Comparison of ENCODE assay signal across 1 cellular context in the genomic region with DNA sequence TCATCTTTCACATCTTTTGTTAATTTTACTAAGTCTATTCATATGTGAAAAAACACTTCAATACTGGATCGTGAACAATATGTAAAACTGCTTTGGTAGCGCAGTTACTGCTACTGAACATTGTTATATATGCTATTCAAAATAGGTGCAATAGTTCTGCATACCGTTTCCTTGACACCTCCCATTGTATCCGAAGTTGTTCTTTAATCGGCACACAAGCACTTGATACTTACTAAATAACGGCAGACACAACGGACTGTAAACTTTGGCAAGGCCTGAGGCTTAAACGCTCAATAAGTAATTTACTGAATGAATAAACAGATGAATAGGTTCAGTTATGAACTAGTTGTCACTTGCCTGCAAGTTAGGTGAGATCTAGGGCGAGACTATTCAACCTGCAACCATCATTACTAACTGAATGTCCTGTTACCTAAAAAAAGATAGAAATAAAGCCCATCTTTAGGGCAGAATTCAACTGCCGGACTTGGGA.
TF ChIP-seq lines count a peak whose summit lies in the region.

No MANE protein-coding gene starts in this region.

TF ChIP-seq in HepG2, 621 proteins besides CTCF, POLR2A, EP300 and RAD21 (continued from another document):
- TF ChIP-seq, protein P1, sequence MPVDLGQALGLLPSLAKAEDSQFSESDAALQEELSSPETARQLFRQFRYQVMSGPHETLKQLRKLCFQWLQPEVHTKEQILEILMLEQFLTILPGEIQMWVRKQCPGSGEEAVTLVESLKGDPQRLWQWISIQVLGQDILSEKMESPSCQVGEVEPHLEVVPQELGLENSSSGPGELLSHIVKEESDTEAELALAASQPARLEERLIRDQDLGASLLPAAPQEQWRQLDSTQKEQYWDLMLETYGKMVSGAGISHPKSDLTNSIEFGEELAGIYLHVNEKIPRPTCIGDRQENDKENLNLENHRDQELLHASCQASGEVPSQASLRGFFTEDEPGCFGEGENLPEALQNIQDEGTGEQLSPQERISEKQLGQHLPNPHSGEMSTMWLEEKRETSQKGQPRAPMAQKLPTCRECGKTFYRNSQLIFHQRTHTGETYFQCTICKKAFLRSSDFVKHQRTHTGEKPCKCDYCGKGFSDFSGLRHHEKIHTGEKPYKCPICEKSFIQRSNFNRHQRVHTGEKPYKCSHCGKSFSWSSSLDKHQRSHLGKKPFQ (CRISPR knock-in tag; IDR thresholded peaks at IDR 0.05; ENCODE audit: insufficient replicate concordance), result peak; percentile 11
- TF ChIP-seq ZNF282 (IDR thresholded peaks at IDR 0.05; ENCODE audit: partially characterized antibody), result no peak
- no peak for TF ChIP-seq ZNF788 (CRISPR knock-in tag; IDR thresholded peaks at IDR 0.05; ENCODE audit: borderline replicate concordance)
- no peak for TF ChIP-seq ZNF546 (CRISPR knock-in tag; conservative IDR thresholded peaks at IDR 0.05)
- no peak for TF ChIP-seq POLR2G (IDR thresholded peaks at IDR 0.05; ENCODE audit: low read depth, low read length)
- TF ChIP-seq ZSCAN9 (CRISPR knock-in tag; IDR thresholded peaks at IDR 0.05; ENCODE audit: borderline replicate concordance), result no peak
- TF ChIP-seq SIN3A (IDR thresholded peaks at IDR 0.05; ENCODE audit: borderline replicate concordance, low read depth, low read length), result no peak
- TF ChIP-seq, protein P2, sequence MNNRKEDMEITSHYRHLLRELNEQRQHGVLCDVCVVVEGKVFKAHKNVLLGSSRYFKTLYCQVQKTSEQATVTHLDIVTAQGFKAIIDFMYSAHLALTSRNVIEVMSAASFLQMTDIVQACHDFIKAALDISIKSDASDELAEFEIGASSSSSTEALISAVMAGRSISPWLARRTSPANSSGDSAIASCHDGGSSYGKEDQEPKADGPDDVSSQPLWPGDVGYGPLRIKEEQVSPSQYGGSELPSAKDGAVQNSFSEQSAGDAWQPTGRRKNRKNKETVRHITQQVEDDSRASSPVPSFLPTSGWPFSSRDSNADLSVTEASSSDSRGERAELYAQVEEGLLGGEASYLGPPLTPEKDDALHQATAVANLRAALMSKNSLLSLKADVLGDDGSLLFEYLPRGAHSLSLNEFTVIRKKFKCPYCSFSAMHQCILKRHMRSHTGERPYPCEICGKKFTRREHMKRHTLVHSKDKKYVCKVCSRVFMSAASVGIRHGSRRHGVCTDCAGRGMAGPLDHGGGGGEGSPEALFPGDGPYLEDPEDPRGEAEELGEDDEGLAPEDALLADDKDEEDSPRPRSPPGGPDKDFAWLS (CRISPR knock-in tag; IDR thresholded peaks at IDR 0.05; ENCODE audit: borderline replicate concordance), result no peak
- 0 out of 2 replicates have a peak, but pooled peaks have one; percentile 7 for TF ChIP-seq HOXA9 (CRISPR knock-in tag; IDR thresholded peaks at IDR 0.05; ENCODE audit: borderline replicate concordance)
- TF ChIP-seq ZNF20 (CRISPR knock-in tag; IDR thresholded peaks at IDR 0.05), result 0 out of 2 replicates have a peak, but pooled peaks have one; percentile 17
- TF ChIP-seq, protein P3, sequence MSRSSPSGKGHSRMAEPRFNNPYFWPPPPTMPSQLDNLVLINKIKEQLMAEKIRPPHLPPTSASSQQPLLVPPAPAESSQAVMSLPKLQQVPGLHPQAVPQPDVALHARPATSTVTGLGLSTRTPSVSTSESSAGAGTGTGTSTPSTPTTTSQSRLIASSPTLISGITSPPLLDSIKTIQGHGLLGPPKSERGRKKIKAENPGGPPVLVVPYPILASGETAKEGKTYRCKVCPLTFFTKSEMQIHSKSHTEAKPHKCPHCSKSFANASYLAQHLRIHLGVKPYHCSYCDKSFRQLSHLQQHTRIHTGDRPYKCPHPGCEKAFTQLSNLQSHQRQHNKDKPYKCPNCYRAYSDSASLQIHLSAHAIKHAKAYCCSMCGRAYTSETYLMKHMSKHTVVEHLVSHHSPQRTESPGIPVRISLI (CRISPR knock-in tag; IDR thresholded peaks at IDR 0.05; ENCODE audit: borderline replicate concordance), result no peak
- TF ChIP-seq, protein P4, sequence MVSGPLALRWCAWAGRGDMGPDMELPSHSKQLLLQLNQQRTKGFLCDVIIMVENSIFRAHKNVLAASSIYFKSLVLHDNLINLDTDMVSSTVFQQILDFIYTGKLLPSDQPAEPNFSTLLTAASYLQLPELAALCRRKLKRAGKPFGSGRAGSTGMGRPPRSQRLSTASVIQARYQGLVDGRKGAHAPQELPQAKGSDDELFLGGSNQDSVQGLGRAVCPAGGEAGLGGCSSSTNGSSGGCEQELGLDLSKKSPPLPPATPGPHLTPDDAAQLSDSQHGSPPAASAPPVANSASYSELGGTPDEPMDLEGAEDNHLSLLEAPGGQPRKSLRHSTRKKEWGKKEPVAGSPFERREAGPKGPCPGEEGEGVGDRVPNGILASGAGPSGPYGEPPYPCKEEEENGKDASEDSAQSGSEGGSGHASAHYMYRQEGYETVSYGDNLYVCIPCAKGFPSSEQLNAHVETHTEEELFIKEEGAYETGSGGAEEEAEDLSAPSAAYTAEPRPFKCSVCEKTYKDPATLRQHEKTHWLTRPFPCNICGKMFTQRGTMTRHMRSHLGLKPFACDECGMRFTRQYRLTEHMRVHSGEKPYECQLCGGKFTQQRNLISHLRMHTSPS (CRISPR knock-in tag; IDR thresholded peaks at IDR 0.05; ENCODE audit: low read depth), result no peak
- TF ChIP-seq PAWR (CRISPR knock-in tag; IDR thresholded peaks at IDR 0.05; ENCODE audit: borderline replicate concordance), result no peak
- TF ChIP-seq, protein P5, sequence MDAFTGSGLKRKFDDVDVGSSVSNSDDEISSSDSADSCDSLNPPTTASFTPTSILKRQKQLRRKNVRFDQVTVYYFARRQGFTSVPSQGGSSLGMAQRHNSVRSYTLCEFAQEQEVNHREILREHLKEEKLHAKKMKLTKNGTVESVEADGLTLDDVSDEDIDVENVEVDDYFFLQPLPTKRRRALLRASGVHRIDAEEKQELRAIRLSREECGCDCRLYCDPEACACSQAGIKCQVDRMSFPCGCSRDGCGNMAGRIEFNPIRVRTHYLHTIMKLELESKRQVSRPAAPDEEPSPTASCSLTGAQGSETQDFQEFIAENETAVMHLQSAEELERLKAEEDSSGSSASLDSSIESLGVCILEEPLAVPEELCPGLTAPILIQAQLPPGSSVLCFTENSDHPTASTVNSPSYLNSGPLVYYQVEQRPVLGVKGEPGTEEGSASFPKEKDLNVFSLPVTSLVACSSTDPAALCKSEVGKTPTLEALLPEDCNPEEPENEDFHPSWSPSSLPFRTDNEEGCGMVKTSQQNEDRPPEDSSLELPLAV (CRISPR knock-in tag; conservative IDR thresholded peaks at IDR 0.05; ENCODE audit: low read depth), result no peak
- no peak for TF ChIP-seq ZBTB38 (CRISPR knock-in tag; IDR thresholded peaks at IDR 0.05)
- TF ChIP-seq, protein P6, sequence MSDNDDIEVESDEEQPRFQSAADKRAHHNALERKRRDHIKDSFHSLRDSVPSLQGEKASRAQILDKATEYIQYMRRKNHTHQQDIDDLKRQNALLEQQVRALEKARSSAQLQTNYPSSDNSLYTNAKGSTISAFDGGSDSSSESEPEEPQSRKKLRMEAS (IDR thresholded peaks at IDR 0.05), result no peak
- TF ChIP-seq, protein P7, sequence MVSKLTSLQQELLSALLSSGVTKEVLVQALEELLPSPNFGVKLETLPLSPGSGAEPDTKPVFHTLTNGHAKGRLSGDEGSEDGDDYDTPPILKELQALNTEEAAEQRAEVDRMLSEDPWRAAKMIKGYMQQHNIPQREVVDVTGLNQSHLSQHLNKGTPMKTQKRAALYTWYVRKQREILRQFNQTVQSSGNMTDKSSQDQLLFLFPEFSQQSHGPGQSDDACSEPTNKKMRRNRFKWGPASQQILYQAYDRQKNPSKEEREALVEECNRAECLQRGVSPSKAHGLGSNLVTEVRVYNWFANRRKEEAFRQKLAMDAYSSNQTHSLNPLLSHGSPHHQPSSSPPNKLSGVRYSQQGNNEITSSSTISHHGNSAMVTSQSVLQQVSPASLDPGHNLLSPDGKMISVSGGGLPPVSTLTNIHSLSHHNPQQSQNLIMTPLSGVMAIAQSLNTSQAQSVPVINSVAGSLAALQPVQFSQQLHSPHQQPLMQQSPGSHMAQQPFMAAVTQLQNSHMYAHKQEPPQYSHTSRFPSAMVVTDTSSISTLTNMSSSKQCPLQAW (CRISPR knock-in tag; IDR thresholded peaks at IDR 0.05), result no peak
- no peak for TF ChIP-seq ZNF737 (CRISPR knock-in tag; IDR thresholded peaks at IDR 0.05; ENCODE audit: borderline replicate concordance)
- 0 out of 2 replicates have a peak, but pooled peaks have one; percentile 7 for TF ChIP-seq ZFP82 (CRISPR knock-in tag; IDR thresholded peaks at IDR 0.05; ENCODE audit: borderline replicate concordance)
- TF ChIP-seq, protein P8, sequence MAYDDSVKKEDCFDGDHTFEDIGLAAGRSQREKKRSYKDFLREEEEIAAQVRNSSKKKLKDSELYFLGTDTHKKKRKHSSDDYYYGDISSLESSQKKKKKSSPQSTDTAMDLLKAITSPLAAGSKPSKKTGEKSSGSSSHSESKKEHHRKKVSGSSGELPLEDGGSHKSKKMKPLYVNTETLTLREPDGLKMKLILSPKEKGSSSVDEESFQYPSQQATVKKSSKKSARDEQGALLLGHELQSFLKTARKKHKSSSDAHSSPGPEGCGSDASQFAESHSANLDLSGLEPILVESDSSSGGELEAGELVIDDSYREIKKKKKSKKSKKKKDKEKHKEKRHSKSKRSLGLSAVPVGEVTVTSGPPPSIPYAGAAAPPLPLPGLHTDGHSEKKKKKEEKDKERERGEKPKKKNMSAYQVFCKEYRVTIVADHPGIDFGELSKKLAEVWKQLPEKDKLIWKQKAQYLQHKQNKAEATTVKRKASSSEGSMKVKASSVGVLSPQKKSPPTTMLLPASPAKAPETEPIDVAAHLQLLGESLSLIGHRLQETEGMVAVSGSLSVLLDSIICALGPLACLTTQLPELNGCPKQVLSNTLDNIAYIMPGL (CRISPR knock-in tag; IDR thresholded peaks at IDR 0.05; ENCODE audit: borderline replicate concordance in 1 of 2, low read depth in 1 of 2), result no peak
- peak; percentile 17; the same call in 1 of the 2 replicates for TF ChIP-seq JUNB (CRISPR knock-in tag; IDR thresholded peaks at IDR 0.05; ENCODE audit: borderline replicate concordance)
- TF ChIP-seq HES4 (CRISPR knock-in tag; IDR thresholded peaks at IDR 0.05; ENCODE audit: borderline replicate concordance), result no peak
- TF ChIP-seq MEIS2 (CRISPR knock-in tag; IDR thresholded peaks at IDR 0.05), result no peak
- no peak for TF ChIP-seq SIX4 (CRISPR knock-in tag; IDR thresholded peaks at IDR 0.05)
- TF ChIP-seq SRY (CRISPR knock-in tag; IDR thresholded peaks at IDR 0.05), result no peak
- TF ChIP-seq, protein P9, sequence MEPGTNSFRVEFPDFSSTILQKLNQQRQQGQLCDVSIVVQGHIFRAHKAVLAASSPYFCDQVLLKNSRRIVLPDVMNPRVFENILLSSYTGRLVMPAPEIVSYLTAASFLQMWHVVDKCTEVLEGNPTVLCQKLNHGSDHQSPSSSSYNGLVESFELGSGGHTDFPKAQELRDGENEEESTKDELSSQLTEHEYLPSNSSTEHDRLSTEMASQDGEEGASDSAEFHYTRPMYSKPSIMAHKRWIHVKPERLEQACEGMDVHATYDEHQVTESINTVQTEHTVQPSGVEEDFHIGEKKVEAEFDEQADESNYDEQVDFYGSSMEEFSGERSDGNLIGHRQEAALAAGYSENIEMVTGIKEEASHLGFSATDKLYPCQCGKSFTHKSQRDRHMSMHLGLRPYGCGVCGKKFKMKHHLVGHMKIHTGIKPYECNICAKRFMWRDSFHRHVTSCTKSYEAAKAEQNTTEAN (CRISPR knock-in tag; conservative IDR thresholded peaks at IDR 0.05), result no peak
- TF ChIP-seq ZFP1 (CRISPR knock-in tag; IDR thresholded peaks at IDR 0.05), result 0 out of 2 replicates have a peak, but pooled peaks have one; percentile 9
- TF ChIP-seq ZNF891 (CRISPR knock-in tag; IDR thresholded peaks at IDR 0.05), result no peak
- no peak for TF ChIP-seq ZNF747 (CRISPR knock-in tag; IDR thresholded peaks at IDR 0.05; ENCODE audit: borderline replicate concordance)
- no peak for TF ChIP-seq TCF12 (IDR thresholded peaks at IDR 0.05)
- 0 out of 2 replicates have a peak, but pooled peaks have one; percentile 9 for TF ChIP-seq TCF12 (CRISPR knock-in tag; IDR thresholded peaks at IDR 0.05)
- TF ChIP-seq NBN (conservative IDR thresholded peaks at IDR 0.05), result no peak
